ENCODE assay signal across 9 cellular contexts in the genomic region with DNA sequence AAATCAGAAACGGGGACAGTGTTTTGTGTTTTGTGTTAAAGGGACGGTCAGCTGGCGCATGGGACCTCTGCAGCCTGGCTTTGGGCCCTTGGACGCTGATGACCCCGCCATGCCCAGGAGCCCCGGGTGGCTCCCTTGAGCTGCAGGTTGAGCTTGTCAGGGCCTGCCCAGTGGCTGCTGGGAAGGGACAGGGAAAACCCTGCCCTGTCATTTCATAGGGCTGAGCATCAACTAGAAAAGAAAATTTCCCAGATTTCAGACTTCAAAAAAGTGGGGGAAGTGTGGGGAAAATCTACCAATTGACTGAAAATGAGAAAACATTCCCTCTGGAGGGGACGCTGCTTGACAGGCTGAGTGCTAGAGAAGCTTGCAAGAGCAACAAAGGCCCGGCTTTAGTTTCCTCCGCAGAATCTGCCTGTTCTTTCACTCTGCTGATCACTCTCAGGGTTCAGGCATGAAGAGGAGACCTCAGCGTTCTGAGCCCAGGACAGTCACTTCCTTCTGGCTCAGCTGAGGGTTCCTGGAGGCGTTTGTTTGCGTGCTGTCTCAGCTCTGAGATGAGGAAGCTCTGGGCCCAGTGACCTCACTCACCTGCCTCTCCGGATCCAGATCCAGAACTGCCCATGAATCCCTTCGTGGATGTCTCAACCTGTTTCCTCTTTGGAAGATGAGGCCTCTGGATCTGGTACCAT. TPM values are rescaled to one million over a fixed set of nuclear protein-coding genes. Genes with fewer than 3 reads are reported as not detected.
DNase-seq lines count a peak whose midpoint lies in the region; ATAC-seq and TF ChIP-seq lines count a peak whose summit lies in the region.
"Had no signal": no experiment of that assay in that cellular context is flagged by ENCODE, and none has a peak within 500 bp of the region (broad histone marks: within the 10 kb centered on the region; RNA-seq: fewer than 3 reads in every experiment).

No MANE protein-coding gene starts in this region.

- peak overlapping the region; percentile 15 to 78 for H3K27ac ChIP-seq in left lung
- H3K27ac ChIP-seq: SJSA1 had no signal

- no peaks in the 10 kb centered on the region for H3K9me3 ChIP-seq in left lung
- H3K9me3 ChIP-seq: SJSA1 had no signal

- intact Hi-C loops in left lung (cut with DNase I), result no loop called here

- no peaks in the 10 kb centered on the region for H3K9me3 Mint-ChIP-seq in T-helper 2 cell treated with Interferon-gamma antibody and Interleukin-4, amounts not matched to agents 5 μg/mL and 100 μg/mL, for 36 hours
- H3K9me3 Mint-ChIP-seq in T-helper 1 cell treated with Interleukin-12 subunit alpha and Interleukin-12 subunit beta and Interleukin-4 antibody, amounts not matched to agents 30 μg/mL and 1 μg/mL, for 36 hours, result no peaks in the 10 kb centered on the region

- H3K27me3 ChIP-seq in left lung, result no peaks in the 10 kb centered on the region
- H3K27me3 ChIP-seq: SJSA1 had no signal

- peak overlapping the region; percentile 63 for H3K27ac Mint-ChIP-seq in T-helper 2 cell treated with Interferon-gamma antibody and Interleukin-4, amounts not matched to agents 5 μg/mL and 100 μg/mL, for 36 hours
- peak overlapping the region; percentile 79 for H3K27ac Mint-ChIP-seq in T-helper 1 cell treated with Interleukin-12 subunit alpha and Interleukin-12 subunit beta and Interleukin-4 antibody, amounts not matched to agents 30 μg/mL and 1 μg/mL, for 36 hours

- H3K27me3 Mint-ChIP-seq in T-helper 2 cell treated with Interferon-gamma antibody and Interleukin-4, amounts not matched to agents 5 μg/mL and 100 μg/mL, for 36 hours (ENCODE audit: low read depth), result no peaks in the 10 kb centered on the region
- H3K27me3 Mint-ChIP-seq in T-helper 1 cell treated with Interleukin-12 subunit alpha and Interleukin-12 subunit beta and Interleukin-4 antibody, amounts not matched to agents 30 μg/mL and 1 μg/mL, for 36 hours (ENCODE audit: low read depth), result no peaks in the 10 kb centered on the region

- DNase-seq in T-helper 2 cell treated with Interferon-gamma antibody and Interleukin-4, amounts not matched to agents 5 μg/mL and 100 μg/mL, for 36 hours (ENCODE audit: low spot score), result peak; percentile 31
- no peak for DNase-seq in T-helper 2 cell
- peak in 1 of 2 donors; percentile 76 for DNase-seq in left lung
- no peak for DNase-seq in NCI-H510A (lab: John Stamatoyannopoulos, UW)
- no peak for DNase-seq in NCI-H128 (lab: John Stamatoyannopoulos, UW; ENCODE audit: unreplicated experiment)

- H3K36me3 Mint-ChIP-seq in T-helper 2 cell treated with Interferon-gamma antibody and Interleukin-4, amounts not matched to agents 5 μg/mL and 100 μg/mL, for 36 hours (ENCODE audit: low read depth), result no peaks in the 10 kb centered on the region
- no peaks in the 10 kb centered on the region for H3K36me3 Mint-ChIP-seq in T-helper 1 cell treated with Interleukin-12 subunit alpha and Interleukin-12 subunit beta and Interleukin-4 antibody, amounts not matched to agents 30 μg/mL and 1 μg/mL, for 36 hours (ENCODE audit: low read depth)

- peak; percentile 68 for ATAC-seq in HG02938 (IDR thresholded peaks at IDR 0.05; ENCODE audit: unreplicated experiment)
- peak; percentile 83 for ATAC-seq in left lung
- no peak for ATAC-seq in HG02840 (IDR thresholded peaks at IDR 0.05; ENCODE audit: low FRiP score, unreplicated experiment)

- no peak overlapping the region for H3K4me3 ChIP-seq in left lung
- H3K4me3 ChIP-seq: SJSA1 had no signal

- H3K4me1 ChIP-seq in left lung, result peaks cover 0 to 11% of the 10 kb centered on the region in 2 donors

- H3K4me1 Mint-ChIP-seq in T-helper 2 cell treated with Interferon-gamma antibody and Interleukin-4, amounts not matched to agents 5 μg/mL and 100 μg/mL, for 36 hours (ENCODE audit: low read depth), result peaks cover 9% of the 10 kb centered on the region
- peaks cover 8% of the 10 kb centered on the region for H3K4me1 Mint-ChIP-seq in T-helper 1 cell treated with Interleukin-12 subunit alpha and Interleukin-12 subunit beta and Interleukin-4 antibody, amounts not matched to agents 30 μg/mL and 1 μg/mL, for 36 hours (ENCODE audit: low read depth)

- no peak overlapping the region for H3K4me3 Mint-ChIP-seq in T-helper 2 cell treated with Interferon-gamma antibody and Interleukin-4, amounts not matched to agents 5 μg/mL and 100 μg/mL, for 36 hours
- H3K4me3 Mint-ChIP-seq in T-helper 1 cell treated with Interleukin-12 subunit alpha and Interleukin-12 subunit beta and Interleukin-4 antibody, amounts not matched to agents 30 μg/mL and 1 μg/mL, for 36 hours, result no peak overlapping the region

- H3K36me3 ChIP-seq in left lung, result no peaks in the 10 kb centered on the region
- H3K36me3 ChIP-seq: SJSA1 had no signal

- TF ChIP-seq CTCF in left lung (IDR thresholded peaks at IDR 0.05), result no peak

RNA-seq across cellular contexts. Expression of a gene that starts 18.6 kb away (rescaled TPM):
- total RNA-seq in left lung, result 10 to 100 TPM; 76.6 to 98.0 TPM
